19 cellular contexts compared by ENCODE assay signal in the genomic region with DNA sequence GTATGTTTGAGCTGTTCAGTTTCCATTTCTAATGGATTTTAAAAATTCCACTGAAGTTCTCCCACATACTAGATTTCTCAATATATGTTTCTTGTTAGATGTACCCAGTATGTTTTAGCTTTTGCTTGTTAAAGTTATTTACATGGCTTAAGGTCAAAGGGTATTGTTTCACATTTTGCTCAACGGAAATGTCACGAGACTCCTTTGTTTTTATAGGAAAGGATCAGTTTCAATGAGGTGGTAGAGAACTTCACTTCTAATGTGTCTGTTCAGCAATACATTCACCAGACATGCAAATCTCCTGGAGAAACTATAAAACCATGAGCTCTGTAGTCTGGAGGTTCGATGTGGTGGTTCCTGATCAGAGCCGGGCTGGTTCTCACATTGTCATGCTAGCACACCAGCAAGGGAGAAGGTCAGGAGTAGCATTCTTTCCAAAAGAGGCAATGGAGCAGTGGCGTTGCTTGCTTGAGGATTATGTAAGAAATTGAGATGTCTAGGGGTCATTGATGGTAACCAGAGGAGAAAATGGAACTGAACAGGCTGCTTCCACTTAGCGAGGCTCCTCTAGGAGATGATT.
"Had no signal": no experiment of that assay in that cellular context is flagged by ENCODE, and none has a peak within 500 bp of the region (broad histone marks: within the 10 kb centered on the region; RNA-seq: fewer than 3 reads in every experiment).

No MANE protein-coding gene starts in this region.

- H3K27ac Mint-ChIP-seq: naive B cell had no signal

- H3K9me3 Mint-ChIP-seq: naive B cell had no signal

- H3K27me3 ChIP-seq: colonic mucosa, dorsolateral prefrontal cortex, esophagus squamous epithelium, heart left ventricle, stomach had no signal

- H3K4me1 Mint-ChIP-seq: naive B cell had no signal

- H3K4me3 Mint-ChIP-seq: naive B cell had no signal

- H3K4me1 ChIP-seq: colonic mucosa, psoas muscle had no signal

- H3K36me3 ChIP-seq: colonic mucosa, esophagus squamous epithelium, heart left ventricle, neutrophil, stomach, thoracic aorta, transverse colon had no signal

- H3K4me3 ChIP-seq: colonic mucosa, dorsolateral prefrontal cortex, esophagus squamous epithelium, heart left ventricle, psoas muscle, skin epidermis, stomach, thoracic aorta, transverse colon had no signal

- ATAC-seq: heart left ventricle, left colon, psoas muscle, sciatic nerve had no signal

- H3K36me3 Mint-ChIP-seq: naive B cell had no signal

- DNase-seq: colonic mucosa; dorsolateral prefrontal cortex; effector memory CD4-positive, alpha-beta T cell; esophagus squamous epithelium; heart left ventricle; hippocampal formation; left colon; mesendoderm; naive B cell; psoas muscle; stimulated activated CD4-positive, alpha-beta T cell treated with anti-CD3 and anti-CD28 coated beads, Interleukin-2, amount 100 ng/mL, for 24 hours; stimulated activated naive CD4-positive, alpha-beta T cell; stomach; substantia nigra; transverse colon had no signal

- H3K9me3 ChIP-seq: colonic mucosa, esophagus squamous epithelium, heart left ventricle, neutrophil, psoas muscle, stomach, thoracic aorta, transverse colon had no signal

- H3K27ac ChIP-seq: colonic mucosa, dorsolateral prefrontal cortex, esophagus squamous epithelium, neutrophil, psoas muscle, stomach had no signal
